ENCODE assay signal across 13 cellular contexts in the genomic region with DNA sequence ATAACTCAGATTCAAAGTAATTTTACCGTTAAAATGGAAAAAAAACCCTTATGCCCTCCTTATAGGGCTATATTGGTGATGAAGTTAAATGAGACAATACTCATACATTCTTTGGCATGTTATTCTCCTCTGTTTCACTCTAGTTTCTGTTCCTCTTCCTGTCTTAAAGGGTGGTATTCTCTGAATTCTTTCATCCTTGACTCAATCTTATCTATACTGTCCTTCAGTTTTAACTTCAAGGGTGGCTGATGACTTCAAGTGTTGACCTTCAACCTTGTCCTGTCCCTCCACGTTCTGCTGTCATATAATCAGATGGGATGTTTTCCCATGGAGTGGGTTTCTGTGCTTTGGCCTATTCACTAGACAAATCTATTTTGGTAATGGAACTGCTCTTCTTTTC. TPM values are rescaled to one million over a fixed set of nuclear protein-coding genes. Genes with fewer than 3 reads are reported as not detected.
DNase-seq lines count a peak whose midpoint lies in the region; ATAC-seq and TF ChIP-seq lines count a peak whose summit lies in the region.
"Had no signal": no experiment of that assay in that cellular context is flagged by ENCODE, and none has a peak within 500 bp of the region (broad histone marks: within the 10 kb centered on the region; RNA-seq: fewer than 3 reads in every experiment).

No MANE protein-coding gene starts in this region.

- no peak overlapping the region for H3K4me3 Mint-ChIP-seq in activated naive CD4-positive, alpha-beta T cell treated with anti-CD3 and anti-CD28 coated beads for 36 hours

- no peak overlapping the region for H3K27ac ChIP-seq in stomach

- H3K4me1 ChIP-seq in stomach = no peaks in the 10 kb centered on the region

- H3K9me3 Mint-ChIP-seq in activated naive CD4-positive, alpha-beta T cell treated with anti-CD3 and anti-CD28 coated beads for 36 hours = no peaks in the 10 kb centered on the region

- DNase-seq in AG20443 (ENCODE audit: low spot score) (peak; percentile 3), stomach (no peak), erythroblast (lab: John Stamatoyannopoulos, UW) (no peak), mesenteric fat pad (ENCODE audit: low spot score) (no peak)
- no peak for DNase-seq in activated naive CD4-positive, alpha-beta T cell treated with anti-CD3 and anti-CD28 coated beads for 36 hours
- DNase-seq: GF-D8, MG63, NCI-H526 had no signal

- WGBS in stomach, 5 donors = 58 to 72% (median 65%) methylated on average over 2 of the region's 2 CpGs

- no peak for TF ChIP-seq POLR2A in stomach (IDR thresholded peaks at IDR 0.05)
- no peak for TF ChIP-seq POLR2A in erythroblast (IDR thresholded peaks at IDR 0.05; ENCODE audit: low read length)

- H3K9me3 ChIP-seq in stomach = no peaks in the 10 kb centered on the region
- H3K9me3 ChIP-seq: MG63 had no signal

- CTCF ChIA-PET in activated naive CD4-positive, alpha-beta T cell treated with anti-CD3 and anti-CD28 coated beads for 36 hours (lab: Charles Lee) = interaction anchor here (0.6 to 1.4 kb wide), 2 partner anchors 11 to 1265 kb away, joined by 3 to 6 read pairs; no protein-coding TSS in a partner anchor

- intact Hi-C loops in stomach (cut with DNase I; ENCODE audit: low total_unique reads) = no loop called here
- intact Hi-C loops in activated naive CD4-positive, alpha-beta T cell treated with anti-CD3 and anti-CD28 coated beads for 36 hours (cut with micrococcal nuclease) = no loop called here

- no peak overlapping the region for H3K4me3 ChIP-seq in stomach
- H3K4me3 ChIP-seq: MG63, smooth muscle cell had no signal

- no peaks in the 10 kb centered on the region for H3K36me3 ChIP-seq in stomach
- H3K36me3 ChIP-seq: MG63 had no signal

- ATAC-seq in GM19043 (IDR thresholded peaks at IDR 0.05; ENCODE audit: low read depth, unreplicated experiment) (peak; percentile 90), HG02610 (IDR thresholded peaks at IDR 0.05; ENCODE audit: unreplicated experiment) (peak; percentile 86), HG03439 (IDR thresholded peaks at IDR 0.05; ENCODE audit: unreplicated experiment) (peak; percentile 49)

- TF ChIP-seq EP300 in stomach (IDR thresholded peaks at IDR 0.05) = no peak

- peaks cover 8% of the 10 kb centered on the region for H3K4me1 Mint-ChIP-seq in activated naive CD4-positive, alpha-beta T cell treated with anti-CD3 and anti-CD28 coated beads for 36 hours (ENCODE audit: low read depth)

- H3K27me3 Mint-ChIP-seq in activated naive CD4-positive, alpha-beta T cell treated with anti-CD3 and anti-CD28 coated beads for 36 hours (ENCODE audit: low read depth) = no peaks in the 10 kb centered on the region

- H3K27me3 ChIP-seq in stomach = no peaks in the 10 kb centered on the region
- H3K27me3 ChIP-seq: MG63 had no signal

- no peak overlapping the region for H3K27ac Mint-ChIP-seq in activated naive CD4-positive, alpha-beta T cell treated with anti-CD3 and anti-CD28 coated beads for 36 hours

- no peak for TF ChIP-seq CTCF in stomach (IDR thresholded peaks at IDR 0.05)

- H3K36me3 Mint-ChIP-seq in activated naive CD4-positive, alpha-beta T cell treated with anti-CD3 and anti-CD28 coated beads for 36 hours (ENCODE audit: low read depth) = no peaks in the 10 kb centered on the region

RNA-seq across cellular contexts. Expression of gene ZNF518B, which starts 44.0 kb away (rescaled TPM):
- 10 to 100 TPM in 2 of 5 donors, 1 to 10 TPM in 3; 8.0 to 40.6 (median 8.8) TPM for total RNA-seq in stomach
- 1 to 10 TPM; 3.5 to 4.6 (median 4.3) TPM for polyA plus RNA-seq in stomach
- 23.5 TPM for total RNA-seq in mesenteric fat pad
- 10 to 100 TPM; 10.7 to 11.2 TPM for total RNA-seq in activated naive CD4-positive, alpha-beta T cell treated with anti-CD3 and anti-CD28 coated beads for 36 hours
- total RNA-seq: A673 had no signal
